In genomic region chr4:138308421-138308820, GRCh38 we compare ENCODE assay signal across 18 cellular contexts.
A peak's percentile ranks its signal among the peaks of the same experiment; 100 is the strongest.
DNase-seq lines count a peak whose midpoint lies in the region; ATAC-seq, FAIRE-seq and TF ChIP-seq lines count a peak whose summit lies in the region.
"Had no signal": no experiment of that assay in that cellular context is flagged by ENCODE, and none has a peak within 500 bp of the region (broad histone marks: within the 10 kb centered on the region; RNA-seq: fewer than 3 reads in every experiment).

No MANE protein-coding gene starts in this region.

- WGBS in mammary epithelial cell (ENCODE audit: low coverage, missing lambda C conversion rate): 8% methylated on average over 5 of the region's 5 CpGs
- WGBS in HepG2 (ENCODE audit: low lambda C conversion rate): 55% methylated on average over 5 of the region's 5 CpGs

- H3K27me3 ChIP-seq in mammary epithelial cell (ENCODE audit: insufficient read depth, low read length) (no peaks in the 10 kb centered on the region), HepG2 (ENCODE audit: control insufficient read depth in 1 of 2, insufficient read depth in 2 of 2, low read length in 2 of 2) (no peaks in the 10 kb centered on the region)

- no peak overlapping the region for H3K27ac Mint-ChIP-seq in activated CD4-positive, alpha-beta T cell treated with anti-CD3 and anti-CD28 coated beads, Interleukin-2, amount 10 ng/mL, durations not matched to agents 24 days and 14 days
- H3K27ac Mint-ChIP-seq: activated B cell treated with CpG ODN at 0.5 μM for 24 hours; activated T-cell treated with anti-CD3 and anti-CD28 coated beads, Interleukin-2, amount 50 U/mL, for 24 hours; progenitor cell of endocrine pancreas; stimulated activated naive CD8-positive, alpha-beta T cell treated with anti-CD3 and anti-CD28 coated beads, Interleukin-15, Interleukin-2, amounts not matched to agents 100 ng/mL and 50 ng/mL, for 24 hours had no signal

- peak overlapping the region; percentile 77 for H3K4me2 ChIP-seq in mammary epithelial cell (ENCODE audit: insufficient read depth, low read depth, low read length)
- no peak overlapping the region for H3K4me2 ChIP-seq in HepG2 (ENCODE audit: low read depth, low read length)

- in situ Hi-C loops in mammary epithelial cell (cut with MboI; ENCODE audit: low sequenced_read_pairs in 2 of 2) (no loop called here), HepG2 (cut with HindIII; ENCODE audit: extremely low pct_ligation_motif_present, low pct_unique_long_range_greater_than_20kb) (no loop called here)

- H3K9ac ChIP-seq in mammary epithelial cell (ENCODE audit: insufficient read depth, low read length) (peak overlapping the region; percentile 62), HepG2 (ENCODE audit: insufficient read depth, low read depth, low read length) (no peak overlapping the region)

- H3K4me1 Mint-ChIP-seq in activated CD4-positive, alpha-beta T cell treated with anti-CD3 and anti-CD28 coated beads, Interleukin-2, amount 10 ng/mL, durations not matched to agents 24 days and 14 days: no peaks in the 10 kb centered on the region
- H3K4me1 Mint-ChIP-seq: activated B cell treated with CpG ODN at 0.5 μM for 24 hours had no signal

- no peak for TF ChIP-seq POLR2A in HepG2 (IDR thresholded peaks at IDR 0.05; ENCODE audit: insufficient read depth in 1 of 2, low read depth in 2 of 2, low read length in 2 of 2)

- H3K4me3 Mint-ChIP-seq in activated CD4-positive, alpha-beta T cell treated with anti-CD3 and anti-CD28 coated beads, Interleukin-2, amount 10 ng/mL, durations not matched to agents 24 days and 14 days: no peak overlapping the region
- H3K4me3 Mint-ChIP-seq: activated B cell treated with CpG ODN at 0.5 μM for 24 hours; activated T-cell treated with anti-CD3 and anti-CD28 coated beads, Interleukin-2, amount 50 U/mL, for 24 hours; stimulated activated naive CD8-positive, alpha-beta T cell treated with anti-CD3 and anti-CD28 coated beads, Interleukin-15, Interleukin-2, amounts not matched to agents 100 ng/mL and 50 ng/mL, for 24 hours had no signal

- H3K27me3 Mint-ChIP-seq in activated CD4-positive, alpha-beta T cell treated with anti-CD3 and anti-CD28 coated beads, Interleukin-2, amount 10 ng/mL, durations not matched to agents 24 days and 14 days: no peaks in the 10 kb centered on the region
- H3K27me3 Mint-ChIP-seq: activated B cell treated with CpG ODN at 0.5 μM for 24 hours; activated T-cell treated with anti-CD3 and anti-CD28 coated beads, Interleukin-2, amount 50 U/mL, for 24 hours; progenitor cell of endocrine pancreas; stimulated activated naive CD8-positive, alpha-beta T cell treated with anti-CD3 and anti-CD28 coated beads, Interleukin-15, Interleukin-2, amounts not matched to agents 100 ng/mL and 50 ng/mL, for 24 hours had no signal

- H2AFZ ChIP-seq in mammary epithelial cell (ENCODE audit: low read depth, low read length): peak overlapping the region; percentile 59
- H2AFZ ChIP-seq in HepG2 (ENCODE audit: low read length): no peak overlapping the region

- H3K4me3 ChIP-seq in mammary epithelial cell (replicated peaks in 1 of 3; ENCODE audit: insufficient read depth in 1 of 3, low read depth in 2 of 3, low read length in 3 of 3) (peak overlapping the region in 2 of 3 experiments; percentile 32 to 35), HepG2 (replicated peaks in 1 of 3; ENCODE audit: insufficient read depth in 1 of 3, low read depth in 2 of 3, low read length in 3 of 3) (no peak overlapping the region)

- BruUV-seq in mammary epithelial cell (replicated peaks; lab: Mats Ljungman, UMichigan): no TSS peak
- BruUV-seq in HepG2 (replicated peaks; lab: Mats Ljungman, UMichigan): no TSS peak

- TF ChIP-seq RAD21 in HepG2 (CRISPR knock-in tag; IDR thresholded peaks at IDR 0.05): no peak

- H3K4me1 ChIP-seq in mammary epithelial cell (ENCODE audit: insufficient read depth, low read length) (peaks cover 43% of the 10 kb centered on the region), HepG2 (ENCODE audit: insufficient read depth, low read length) (no peaks in the 10 kb centered on the region)

- TF ChIP-seq CTCF in mammary epithelial cell (conservative IDR thresholded peaks at IDR 0.05 in 1 of 2, IDR thresholded peaks at IDR 0.05 in 1 of 2; ENCODE audit: extremely low read depth in 1 of 2, insufficient read depth in 1 of 2, low read depth in 1 of 2, low read length in 2 of 2) (no peak), HepG2 (CRISPR knock-in tag; IDR thresholded peaks at IDR 0.05) (no peak)

- dilution Hi-C loops in mammary epithelial cell (cut with HindIII; ENCODE audit: low sequenced_read_pairs): loop anchor here (5.0 kb wide), 1 partner anchor 66 kb away; the partner anchor contains the start of gene SLC7A11

- intact Hi-C loops in mammary epithelial cell (cut with micrococcal nuclease) (loop anchor here (1.0 kb wide), 4 partner anchors 32 to 66 kb away; partner anchors contain the start of gene SLC7A11), HepG2 (cut with micrococcal nuclease; ENCODE audit: unreplicated experiment) (no loop called here)
- intact Hi-C loops in activated CD4-positive, alpha-beta T cell treated with anti-CD3 and anti-CD28 coated beads, Interleukin-2, amount 10 ng/mL, durations not matched to agents 24 days and 14 days (cut with micrococcal nuclease): no loop called here

- H3K27ac ChIP-seq in mammary epithelial cell (ENCODE audit: insufficient read depth, low read depth, low read length) (peak overlapping the region; percentile 98), HepG2 (ENCODE audit: extremely low read length, insufficient read depth, low read length) (no peak overlapping the region)

- H4K20me1 ChIP-seq in mammary epithelial cell (ENCODE audit: insufficient read depth, low read length) (no peaks in the 10 kb centered on the region), HepG2 (ENCODE audit: insufficient read depth, low read length) (no peaks in the 10 kb centered on the region)

- no peaks in the 10 kb centered on the region for H3K36me3 ChIP-seq in mammary epithelial cell (ENCODE audit: insufficient read depth, low read length)
- no peaks in the 10 kb centered on the region for H3K36me3 ChIP-seq in HepG2 (replicated peaks in 1 of 2; ENCODE audit: control insufficient read depth in 1 of 2, insufficient read depth in 2 of 2, low read length in 2 of 2)

- no peak for FAIRE-seq in HepG2 (lab: Jason Lieb, UNC)

- H3K9me3 ChIP-seq in mammary epithelial cell (replicated peaks; ENCODE audit: insufficient read depth, low read length) (no peaks in the 10 kb centered on the region), HepG2 (ENCODE audit: low read length) (no peaks in the 10 kb centered on the region)

- peak; percentile 63 for DNase-seq in Daoy (ENCODE audit: low read depth)
- peak; percentile 69 for DNase-seq in NCI-H226
- DNase-seq in mammary epithelial cell: peak; percentile 99
- DNase-seq in islet precursor cell: peak; percentile 97
- no peak for DNase-seq in HepG2 (ENCODE audit: low spot score)
- DNase-seq in activated CD4-positive, alpha-beta T cell treated with anti-CD3 and anti-CD28 coated beads, Interleukin-2, amount 10 ng/mL, durations not matched to agents 24 days and 14 days: no peak
- DNase-seq in stimulated activated CD8-positive, alpha-beta memory T cell treated with anti-CD3 and anti-CD28 coated beads, Interleukin-4, amount 100 ng/mL, for 48 hours: no peak
- no peak for DNase-seq in KG1 (lab: John Stamatoyannopoulos, UW)
- DNase-seq: activated B cell treated with CpG ODN at 0.5 μM for 24 hours; activated T-cell treated with anti-CD3 and anti-CD28 coated beads, Interleukin-2, amount 50 U/mL, for 24 hours; AML-193; DMS79; effector CD8-positive, alpha-beta T cell; HCEC 1CT; NCI-H1417 treated with DMSO at 0.1 percent for 48 hours; NCI-H748 treated with DMSO at 0.1 percent for 48 hours had no signal

- TF ChIP-seq EP300 in HepG2 (IDR thresholded peaks at IDR 0.05; ENCODE audit: low read depth in 2 of 2, low read length in 2 of 2): no peak
- no peak for TF ChIP-seq EP300 in HepG2 (CRISPR knock-in tag; IDR thresholded peaks at IDR 0.05; ENCODE audit: borderline replicate concordance)

- H3K36me3 Mint-ChIP-seq in activated CD4-positive, alpha-beta T cell treated with anti-CD3 and anti-CD28 coated beads, Interleukin-2, amount 10 ng/mL, durations not matched to agents 24 days and 14 days (ENCODE audit: low read depth): no peaks in the 10 kb centered on the region

- no peak for ATAC-seq in HepG2

- H3K9me3 Mint-ChIP-seq in activated CD4-positive, alpha-beta T cell treated with anti-CD3 and anti-CD28 coated beads, Interleukin-2, amount 10 ng/mL, durations not matched to agents 24 days and 14 days: no peaks in the 10 kb centered on the region
- H3K9me3 Mint-ChIP-seq: activated B cell treated with CpG ODN at 0.5 μM for 24 hours; stimulated activated naive CD8-positive, alpha-beta T cell treated with anti-CD3 and anti-CD28 coated beads, Interleukin-15, Interleukin-2, amounts not matched to agents 100 ng/mL and 50 ng/mL, for 24 hours had no signal

- POLR2A ChIA-PET in HepG2 (lab: Yijun Ruan, JAX): no interaction called here

- CTCF ChIA-PET in mammary epithelial cell (lab: Charles Lee; ENCODE audit: low non-redundant PET) (interaction anchor here (0.8 kb wide), 1 partner anchor 66 kb away, joined by 3 read pairs; no protein-coding TSS in a partner anchor), HepG2 (lab: Yijun Ruan, JAX; ENCODE audit: low intra/inter-chr PET ratio, low total read pairs) (no interaction called here)

- H3K79me2 ChIP-seq in mammary epithelial cell (ENCODE audit: insufficient read depth, low read length) (no peaks in the 10 kb centered on the region), HepG2 (ENCODE audit: insufficient read depth, low read length) (no peaks in the 10 kb centered on the region)

TF ChIP-seq in HepG2, 621 proteins besides CTCF, POLR2A, EP300 and RAD21 (continues in another document):
- TF ChIP-seq MBD4 (IDR thresholded peaks at IDR 0.05; ENCODE audit: borderline replicate concordance, low read length): no peak
- no peak for TF ChIP-seq ZNF383 (CRISPR knock-in tag; IDR thresholded peaks at IDR 0.05; ENCODE audit: borderline replicate concordance)
- no peak for TF ChIP-seq SKI (IDR thresholded peaks at IDR 0.05; ENCODE audit: partially characterized antibody)

Comparison
In these comparisons a context has a peak if more than half of its experiments do, and no peak if none do; other contexts are left out.
1. DNase-seq: peak in Daoy (single experiment), NCI-H226 (single experiment), mammary epithelial cell (single experiment) and islet precursor cell (single experiment); none in HepG2 (single experiment), activated CD4-positive, alpha-beta T cell treated with anti-CD3 and anti-CD28 coated beads, Interleukin-2, amount 10 ng/mL, durations not matched to agents 24 days and 14 days (single experiment), stimulated activated CD8-positive, alpha-beta memory T cell treated with anti-CD3 and anti-CD28 coated beads, Interleukin-4, amount 100 ng/mL, for 48 hours (single experiment) and KG1 (single experiment).
2. H3K4me3 ChIP-seq: peak in mammary epithelial cell (2 of 3); none in HepG2 (0 of 3).